Comparison of ENCODE assay signal across 23 cellular contexts in genomic region chr12:117060927-117061300, GRCh38. TPM values are rescaled to one million over a fixed set of nuclear protein-coding genes. Genes with fewer than 3 reads are reported as not detected.
A peak's percentile ranks its signal among the peaks of the same experiment; 100 is the strongest.
DNase-seq lines count a peak whose midpoint lies in the region; ATAC-seq, FAIRE-seq and TF ChIP-seq lines count a peak whose summit lies in the region.
"Had no signal": no experiment of that assay in that cellular context is flagged by ENCODE, and none has a peak within 500 bp of the region (broad histone marks: within the 10 kb centered on the region; RNA-seq: fewer than 3 reads in every experiment).

No MANE protein-coding gene starts in this region.

- H3K27ac ChIP-seq in KOPT-K1 (ENCODE audit: low read depth, low read length, poor library complexity, severe bottlenecking) (peak overlapping the region; percentile 100), Panc1 (ENCODE audit: low read length) (no peak overlapping the region), H1 (ENCODE audit: low read depth, low read length) (no peak overlapping the region)
- no peak overlapping the region for H3K27ac ChIP-seq in CD8-positive, alpha-beta memory T cell (ENCODE audit: low read depth, low read length)
- H3K27ac ChIP-seq: thoracic aorta had no signal

- H2BK120ac ChIP-seq in H1 (replicated peaks; ENCODE audit: low read depth, low read length), result no peak overlapping the region

- no peaks in the 10 kb centered on the region for H3K9me3 ChIP-seq in KOPT-K1 (ENCODE audit: insufficient read depth, low read length, poor library complexity, severe bottlenecking)
- no peaks in the 10 kb centered on the region for H3K9me3 ChIP-seq in Panc1 (ENCODE audit: control insufficient read depth, insufficient read depth, low read depth, low read length)
- H3K9me3 ChIP-seq in H1 (ENCODE audit: insufficient read depth in 2 of 2, low read depth in 1 of 2, low read length in 1 of 2), result no peaks in the 10 kb centered on the region
- H3K9me3 ChIP-seq in CD8-positive, alpha-beta memory T cell (ENCODE audit: low read length), result no peaks in the 10 kb centered on the region
- H3K9me3 ChIP-seq: spleen, thoracic aorta had no signal

- 0 out of 2 replicates have a peak overlapping the region, but pooled peaks have one; percentile 12 for H2AFZ ChIP-seq in H1 (ENCODE audit: low read length)

- H3K4me3 Mint-ChIP-seq in naive thymus-derived CD8-positive, alpha-beta T cell, result peak overlapping the region in 1 of 10 donors; percentile 55
- no peak overlapping the region for H3K4me3 Mint-ChIP-seq in CD8-positive, alpha-beta memory T cell
- H3K4me3 Mint-ChIP-seq: activated T-cell treated with anti-CD3 and anti-CD28 coated beads, Interleukin-2, amount 50 U/mL, for 72 hours; B cell; naive B cell had no signal

- H3K27me3 ChIP-seq in Panc1 (ENCODE audit: control insufficient read depth, insufficient read depth, low read length) (no peaks in the 10 kb centered on the region), H1 (replicated peaks in 1 of 4; ENCODE audit: control insufficient read depth in 3 of 4, extremely low read depth in 1 of 4, insufficient read depth in 3 of 4, low read length in 3 of 4) (no peaks in the 10 kb centered on the region)
- no peaks in the 10 kb centered on the region for H3K27me3 ChIP-seq in CD8-positive, alpha-beta memory T cell (ENCODE audit: insufficient read depth, low read length, poor library complexity, severe bottlenecking)
- H3K27me3 ChIP-seq: spleen had no signal

- no peaks in the 10 kb centered on the region for H3K27me3 Mint-ChIP-seq in naive thymus-derived CD8-positive, alpha-beta T cell
- no peaks in the 10 kb centered on the region for H3K27me3 Mint-ChIP-seq in CD8-positive, alpha-beta memory T cell
- H3K27me3 Mint-ChIP-seq: B cell had no signal

- H3K4me1 Mint-ChIP-seq in naive thymus-derived CD8-positive, alpha-beta T cell, result peaks cover 32 to 52% (median 49%) of the 10 kb centered on the region in 4 donors
- H3K4me1 Mint-ChIP-seq in CD8-positive, alpha-beta memory T cell, result peaks cover 35 to 48% (median 38%) of the 10 kb centered on the region in 3 donors

- peak overlapping the region; percentile 12 for H4K5ac ChIP-seq in H1 (ENCODE audit: insufficient read length, low read depth, low read length)

- H2BK5ac ChIP-seq in H1 (ENCODE audit: low read depth, low read length), result 0 out of 2 replicates have a peak overlapping the region, but pooled peaks have one; percentile 24

- no peaks in the 10 kb centered on the region for H3K9me3 Mint-ChIP-seq in naive thymus-derived CD8-positive, alpha-beta T cell
- no peaks in the 10 kb centered on the region for H3K9me3 Mint-ChIP-seq in CD8-positive, alpha-beta memory T cell
- H3K9me3 Mint-ChIP-seq: activated T-cell treated with anti-CD3 and anti-CD28 coated beads, Interleukin-2, amount 50 U/mL, for 72 hours; naive B cell had no signal

- H3K18ac ChIP-seq in H1 (ENCODE audit: extremely low read depth, low read length), result peak overlapping the region; percentile 83; the same call in 1 of the 2 replicates

- H3K14ac ChIP-seq in H1 (ENCODE audit: insufficient read length), result no peak overlapping the region

- H2BK20ac ChIP-seq in H1 (ENCODE audit: low read length), result no peak overlapping the region

- H3K4me1 ChIP-seq in Panc1 (ENCODE audit: control insufficient read depth, insufficient read depth, low read length) (no peaks in the 10 kb centered on the region), H1 (replicated peaks in 1 of 4; ENCODE audit: control insufficient read depth in 3 of 4, insufficient read depth in 4 of 4, low read length in 3 of 4) (peaks cover 0 to 19% (median 12%) of the 10 kb centered on the region in 4 experiments; a peak in 6 of 7 replicates)
- H3K4me1 ChIP-seq in CD8-positive, alpha-beta memory T cell (ENCODE audit: insufficient read depth, low read length), result peaks cover 25% of the 10 kb centered on the region

- peaks cover 45% of the 10 kb centered on the region for H3K36me3 ChIP-seq in KOPT-K1 (ENCODE audit: insufficient read depth, low read length)
- no peaks in the 10 kb centered on the region for H3K36me3 ChIP-seq in Panc1 (ENCODE audit: control insufficient read depth, insufficient read depth, low read length)
- no peaks in the 10 kb centered on the region for H3K36me3 ChIP-seq in H1 (ENCODE audit: control insufficient read depth in 2 of 4, insufficient read depth in 4 of 4, low read length in 3 of 4)
- no peaks in the 10 kb centered on the region for H3K36me3 ChIP-seq in CD8-positive, alpha-beta memory T cell (ENCODE audit: insufficient read depth, low read length)
- H3K36me3 ChIP-seq: spleen, thoracic aorta had no signal

- H3K79me2 ChIP-seq in H1 (ENCODE audit: control insufficient read depth in 1 of 2, insufficient read depth in 2 of 2, low read length in 2 of 2), result no peaks in the 10 kb centered on the region

- H2BK15ac ChIP-seq in H1 (ENCODE audit: low read length), result peak overlapping the region; percentile 20

- H2BK12ac ChIP-seq in H1 (ENCODE audit: low read depth, low read length), result peak overlapping the region; percentile 75; the same call in 1 of the 2 replicates

- H3K23me2 ChIP-seq in H1 (ENCODE audit: low read depth, low read length), result no peaks in the 10 kb centered on the region

- no peak overlapping the region for H3K4me2 ChIP-seq in H1 (ENCODE audit: insufficient read depth in 1 of 2, low read depth in 2 of 2, low read length in 2 of 2)

- in situ Hi-C loops in Panc1 (cut with HindIII; ENCODE audit: low pct_unique_long_range_greater_than_20kb, low sequenced_read_pairs), result no loop called here

- H4K20me1 ChIP-seq in H1 (replicated peaks in 1 of 2; ENCODE audit: control insufficient read depth in 1 of 2, insufficient read depth in 2 of 2, low read length in 2 of 2), result no peaks in the 10 kb centered on the region

- no peak overlapping the region for H3K23ac ChIP-seq in H1 (ENCODE audit: insufficient read length)

- WGBS in H1 (ENCODE audit: extremely low coverage in 1 of 2, insufficient coverage in 1 of 2, insufficient read length in 1 of 2, insufficient replicate concordance in 2 of 2, low coverage in 1 of 2, low lambda C conversion rate in 2 of 2, missing lambda C conversion rate in 1 of 2), 2 experiments, result 92% methylated on average over 7 of the region's 7 CpGs; no CpG with 5 or more reads in 1 of the 2 experiments

- no peak for FAIRE-seq in H1 (lab: Jason Lieb, UNC)
- FAIRE-seq: bronchial epithelial cell, D721Med, GM12891, TTC549 had no signal

- H3K4ac ChIP-seq in H1 (replicated peaks; ENCODE audit: insufficient read length, low read depth, low read length), result no peak overlapping the region

- H3K27ac Mint-ChIP-seq in naive thymus-derived CD8-positive, alpha-beta T cell, result peak overlapping the region in 8 of 10 donors; percentile 28 to 83 (median 56)
- H3K27ac Mint-ChIP-seq in CD8-positive, alpha-beta memory T cell, result peak overlapping the region in 4 of 8 donors; percentile 29 to 59 (median 49)
- H3K27ac Mint-ChIP-seq: activated T-cell treated with anti-CD3 and anti-CD28 coated beads, Interleukin-2, amount 50 U/mL, for 72 hours; B cell had no signal

- no peak overlapping the region for H3K9ac ChIP-seq in H1 (replicated peaks in 1 of 4; ENCODE audit: extremely low read depth in 1 of 4, low read depth in 3 of 4, low read length in 3 of 4)

- no peaks in the 10 kb centered on the region for H3K36me3 Mint-ChIP-seq in naive thymus-derived CD8-positive, alpha-beta T cell
- no peaks in the 10 kb centered on the region for H3K36me3 Mint-ChIP-seq in CD8-positive, alpha-beta memory T cell
- H3K36me3 Mint-ChIP-seq: naive B cell had no signal

- H3K79me1 ChIP-seq in H1 (ENCODE audit: low read depth, low read length), result no peaks in the 10 kb centered on the region

- POLR2A ChIA-PET in Panc1 (lab: Charles Lee), result no interaction called here
- POLR2A ChIA-PET in H1 (lab: Charles Lee; ENCODE audit: partially characterized antibody), result interaction anchor here (1.0 kb wide), 1 partner anchor 24 kb away, joined by 3 read pairs; no protein-coding TSS in a partner anchor
- POLR2A ChIA-PET in naive thymus-derived CD8-positive, alpha-beta T cell (lab: Charles Lee), result no interaction called here
- POLR2A ChIA-PET in CD8-positive, alpha-beta memory T cell (lab: Charles Lee), result no interaction called here

- TF ChIP-seq RAD21 in H1 (IDR thresholded peaks at IDR 0.05 in 1 of 2, conservative IDR thresholded peaks at IDR 0.05 in 1 of 2; ENCODE audit: low read depth in 2 of 2, low read length in 2 of 2), result no peak

- CTCF ChIA-PET in Panc1 (lab: Charles Lee) (no interaction called here), H1 (lab: Charles Lee; ENCODE audit: partially characterized antibody) (interaction anchor here (0.9 to 1.8 kb wide), 7 partner anchors 10 to 412 kb away, joined by 3 to 6 read pairs (median 3); no protein-coding TSS in a partner anchor)
- CTCF ChIA-PET in CD8-positive, alpha-beta memory T cell (lab: Charles Lee), result interaction anchor here (0.6 kb wide), 1 partner anchor 353 kb away, joined by 3 read pairs; no protein-coding TSS in a partner anchor

- BruUV-seq in Panc1 (replicated peaks; lab: Mats Ljungman, UMichigan), result no TSS peak

- peak overlapping the region; percentile 62; the same call in 1 of the 2 replicates for H4K8ac ChIP-seq in H1 (ENCODE audit: extremely low read depth, insufficient read depth, low read length)

- H4K91ac ChIP-seq in H1 (replicated peaks; ENCODE audit: insufficient read length, low read length), result no peak overlapping the region

- no peak for TF ChIP-seq CTCF in Panc1 (IDR thresholded peaks at IDR 0.05)
- TF ChIP-seq CTCF in H1 (IDR thresholded peaks at IDR 0.05; ENCODE audit: control extremely low read depth in 1 of 3, insufficient read depth in 1 of 3, low read depth in 1 of 3, low read length in 3 of 3), result no peak

- no peak overlapping the region for H2AK5ac ChIP-seq in H1 (ENCODE audit: low read depth, low read length)

- H3K4me3 ChIP-seq in Panc1 (ENCODE audit: low read depth in 2 of 2, low read length in 2 of 2) (no peak overlapping the region), H1 (ENCODE audit: extremely low read depth in 1 of 4, insufficient read depth in 2 of 4, low read depth in 3 of 4, low read length in 4 of 4) (no peak overlapping the region)
- H3K4me3 ChIP-seq in CD8-positive, alpha-beta memory T cell (ENCODE audit: low read length), result no peak overlapping the region
- H3K4me3 ChIP-seq: spleen, thoracic aorta had no signal

- intact Hi-C loops in Panc1 (cut with micrococcal nuclease; ENCODE audit: unreplicated experiment), result no loop called here

- TF ChIP-seq EP300 in H1 (IDR thresholded peaks at IDR 0.05; ENCODE audit: borderline replicate concordance in 1 of 2, low read depth in 2 of 2, low read length in 2 of 2), result no peak

- ATAC-seq in Panc1, result peak; percentile 43
- no peak for ATAC-seq in naive thymus-derived CD8-positive, alpha-beta T cell
- no peak for ATAC-seq in HG02852 (IDR thresholded peaks at IDR 0.05; ENCODE audit: unreplicated experiment)
- ATAC-seq: activated T-cell treated with anti-CD3 and anti-CD28 coated beads, Interleukin-2, amount 50 U/mL, for 72 hours had no signal

- DNase-seq in Panc1 (ENCODE audit: low read depth, low spot score), result no peak
- no peak for DNase-seq in H1 (ENCODE audit: low read depth in 1 of 2, low spot score in 2 of 2)
- DNase-seq in naive thymus-derived CD8-positive, alpha-beta T cell, result no peak
- no peak for DNase-seq in CD8-positive, alpha-beta memory T cell
- DNase-seq in NCI-H2227 treated with DMSO at 0.1 percent for 48 hours (lab: John Stamatoyannopoulos, UW), result no peak
- DNase-seq in kidney glomerular epithelial cell (lab: John Stamatoyannopoulos, UW), result no peak
- DNase-seq: activated CD4-positive, alpha-beta T cell treated with anti-CD3 and anti-CD28 coated beads, Interleukin-2, amount 50 U/mL, for 48 hours; activated T-cell treated with anti-CD3 and anti-CD28 coated beads, Interleukin-2, amount 50 U/mL, for 72 hours; GF-D8; HCEC 1CT; KG1; mammary epithelial cell; naive B cell; NCI-H774; spleen had no signal

- H3K56ac ChIP-seq in H1 (replicated peaks; ENCODE audit: insufficient read length, low read depth, low read length), result no peak overlapping the region

- no peak for TF ChIP-seq POLR2A in H1 (IDR thresholded peaks at IDR 0.05; ENCODE audit: control extremely low read depth in 1 of 2, low read depth in 2 of 2, low read length in 2 of 2)

RNA-seq across cellular contexts. Expression of gene TESC, which starts 38.3 kb away (rescaled TPM):
- total RNA-seq in Panc1 (2021; ENCODE audit: unreplicated experiment), result 0.95 TPM
- polyA plus RNA-seq in Panc1 (2012; ENCODE audit: insufficient read length), result 0.75 TPM
- 9.8 and 12.0 TPM in 2 replicates for total RNA-seq in H1 (2021; fragmentation: NEBNext Ultra II Directional; extraction: Animal tissue kit (Norgen Biotek cat#: 25700))
- polyA plus RNA-seq in H1 (2011; rRNA removed), result 17.7 and 20.1 TPM in 2 replicates
- polyA plus RNA-seq in H1 (2011; cell fraction: cytosol; rRNA removed), result 18.1 TPM
- polyA plus RNA-seq in H1 (2011; cell fraction: nucleus; rRNA removed), result 16.5 TPM
- polyA plus RNA-seq in H1 (2012, experiment 1 of 2), result 8.0 to 18.0 TPM (median 13.8 TPM) in 4 replicates
- 11.0 TPM for polyA plus RNA-seq in H1 (2012, experiment 2 of 2)
- 7.5 TPM for polyA plus RNA-seq in H1 (2013, experiment 1 of 2)
- 8.1 TPM for polyA plus RNA-seq in H1 (2013, experiment 2 of 2)
- 5.4 and 5.5 TPM in 2 replicates for polyA minus RNA-seq in H1 (2011; rRNA and poly(A)+ RNA removed)
- polyA minus RNA-seq in H1 (2011; cell fraction: cytosol; rRNA and poly(A)+ RNA removed), result 1.8 TPM
- 7.9 TPM for polyA minus RNA-seq in H1 (2011; cell fraction: nucleus; rRNA and poly(A)+ RNA removed)
- not detected for total RNA-seq in naive thymus-derived CD8-positive, alpha-beta T cell
- polyA plus RNA-seq in naive thymus-derived CD8-positive, alpha-beta T cell, result 1 to 10 TPM; 3.2 to 9.9 (median 3.2) TPM
- total RNA-seq in CD8-positive, alpha-beta memory T cell, result 10 to 100 TPM; 32.3 to 32.6 TPM
- polyA plus RNA-seq in CD8-positive, alpha-beta memory T cell, result 22.8 TPM
- total RNA-seq: bronchial epithelial cell had no signal
- polyA plus RNA-seq: mammary epithelial cell had no signal
